Comparison of ENCODE assay signal across 12 cellular contexts in the genomic region with DNA sequence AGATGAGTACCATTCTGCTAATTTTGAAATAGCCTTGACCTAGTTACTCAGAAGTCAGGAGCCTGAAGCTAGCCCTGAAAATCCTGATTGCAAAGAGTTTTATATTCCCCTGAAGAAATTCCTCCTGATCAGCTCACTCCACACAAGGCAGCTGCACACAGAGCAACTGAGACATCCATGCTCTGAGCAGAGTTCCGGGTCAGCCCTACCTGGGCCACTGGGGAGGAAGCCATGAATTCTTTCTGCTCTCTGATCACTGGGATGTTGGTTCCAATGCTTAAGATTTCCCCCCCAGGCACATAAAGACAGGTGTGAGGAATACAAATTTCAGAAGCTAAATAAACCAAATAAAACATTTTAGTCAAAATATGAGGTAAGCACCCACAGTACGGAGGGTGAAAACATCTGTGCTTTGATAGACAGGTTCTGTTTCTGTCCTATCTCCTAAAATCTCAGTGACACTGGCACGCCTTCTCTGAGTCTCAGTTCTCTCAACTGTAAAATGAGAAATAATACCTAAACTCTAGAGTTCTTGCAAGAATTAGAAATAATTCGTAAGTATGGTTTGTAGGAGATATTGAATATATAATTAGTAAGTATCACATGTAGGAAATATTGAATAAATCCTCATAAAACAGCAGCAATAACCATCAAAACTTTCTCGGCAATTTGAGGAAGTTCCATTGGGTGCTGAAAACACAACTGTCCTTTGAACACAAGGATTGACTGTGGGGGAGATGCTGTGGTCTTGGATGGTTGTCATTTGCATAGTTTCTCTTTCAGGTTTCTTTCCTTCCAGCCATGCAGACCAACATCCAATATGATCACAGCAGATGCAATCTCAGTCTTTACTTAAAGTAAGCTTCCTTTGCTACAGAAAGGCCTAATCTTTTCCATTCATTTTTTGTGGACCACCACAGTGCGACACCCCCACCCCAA.
DNase-seq lines count a peak whose midpoint lies in the region; ATAC-seq and TF ChIP-seq lines count a peak whose summit lies in the region.
"Had no signal": no experiment of that assay in that cellular context is flagged by ENCODE, and none has a peak within 500 bp of the region (broad histone marks: within the 10 kb centered on the region; RNA-seq: fewer than 3 reads in every experiment).

No MANE protein-coding gene starts in this region.

- 78% methylated on average over 6 of the region's 6 CpGs for WGBS in right lobe of liver (ENCODE audit: insufficient coverage, low coverage, low lambda C conversion rate, missing lambda C conversion rate)

- no peaks in the 10 kb centered on the region for H3K36me3 ChIP-seq in right lobe of liver
- no peaks in the 10 kb centered on the region for H3K36me3 ChIP-seq in CD4-positive, alpha-beta memory T cell (ENCODE audit: insufficient read depth, low read length)

- no peak overlapping the region for H3K4me3 Mint-ChIP-seq in CD4-positive, alpha-beta memory T cell
- H3K4me3 Mint-ChIP-seq in activated CD4-positive, alpha-beta memory T cell treated with anti-CD3 and anti-CD28 coated beads for 36 hours, result no peak overlapping the region
- H3K4me3 Mint-ChIP-seq: stimulated activated naive CD8-positive, alpha-beta T cell treated with anti-CD3 and anti-CD28 coated beads, Interleukin-15, Interleukin-2, amounts not matched to agents 100 ng/mL and 50 ng/mL, for 24 hours had no signal

- CTCF ChIA-PET in CD4-positive, alpha-beta memory T cell (lab: Charles Lee; ENCODE audit: partially characterized antibody), result no interaction called here
- CTCF ChIA-PET in activated CD4-positive, alpha-beta memory T cell treated with anti-CD3 and anti-CD28 coated beads for 36 hours (lab: Charles Lee), result no interaction called here

- POLR2A ChIA-PET in CD4-positive, alpha-beta memory T cell (lab: Charles Lee; ENCODE audit: partially characterized antibody), result no interaction called here
- POLR2A ChIA-PET in activated CD4-positive, alpha-beta memory T cell treated with anti-CD3 and anti-CD28 coated beads for 36 hours (lab: Charles Lee), result no interaction called here

- intact Hi-C loops in right lobe of liver (cut with DNase I), result no loop called here
- intact Hi-C loops in CD4-positive, alpha-beta memory T cell (cut with micrococcal nuclease), result no loop called here
- intact Hi-C loops in activated CD4-positive, alpha-beta memory T cell treated with anti-CD3 and anti-CD28 coated beads for 36 hours (cut with micrococcal nuclease), result no loop called here

- peak overlapping the region in 2 of 3 donors; percentile 31 to 47 for H3K27ac ChIP-seq in right lobe of liver
- no peak overlapping the region for H3K27ac ChIP-seq in CD4-positive, alpha-beta memory T cell (ENCODE audit: low read depth, low read length)
- H3K27ac ChIP-seq: HL-60 had no signal

- H3K27me3 ChIP-seq in right lobe of liver, result no peaks in the 10 kb centered on the region
- H3K27me3 ChIP-seq in CD4-positive, alpha-beta memory T cell (ENCODE audit: insufficient read depth, low read length), result no peaks in the 10 kb centered on the region

- no peak overlapping the region for H3K4me3 ChIP-seq in right lobe of liver
- H3K4me3 ChIP-seq in CD4-positive, alpha-beta memory T cell (ENCODE audit: low read length in 2 of 2), result no peak overlapping the region

- DNase-seq in right lobe of liver (no peak), ecto neural progenitor cell (ENCODE audit: low spot score) (no peak)
- DNase-seq in CD4-positive, alpha-beta memory T cell, result no peak
- DNase-seq in activated CD8-positive, alpha-beta memory T cell treated with anti-CD3 and anti-CD28 coated beads, Interleukin-2, amount 50 U/mL, for 4 hours, result no peak
- no peak for DNase-seq in activated CD4-positive, alpha-beta memory T cell treated with anti-CD3 and anti-CD28 coated beads for 36 hours
- DNase-seq: left cardiac atrium, NCI-H2171 had no signal

- H3K9me3 Mint-ChIP-seq in CD4-positive, alpha-beta memory T cell, result no peaks in the 10 kb centered on the region
- no peaks in the 10 kb centered on the region for H3K9me3 Mint-ChIP-seq in activated CD4-positive, alpha-beta memory T cell treated with anti-CD3 and anti-CD28 coated beads for 36 hours
- H3K9me3 Mint-ChIP-seq: stimulated activated naive CD8-positive, alpha-beta T cell treated with anti-CD3 and anti-CD28 coated beads, Interleukin-15, Interleukin-2, amounts not matched to agents 100 ng/mL and 50 ng/mL, for 24 hours had no signal

- H3K36me3 Mint-ChIP-seq in CD4-positive, alpha-beta memory T cell, result no peaks in the 10 kb centered on the region
- no peaks in the 10 kb centered on the region for H3K36me3 Mint-ChIP-seq in activated CD4-positive, alpha-beta memory T cell treated with anti-CD3 and anti-CD28 coated beads for 36 hours

- H3K4me1 ChIP-seq in right lobe of liver, result peaks cover 0 to 18% (median 6%) of the 10 kb centered on the region in 4 donors
- H3K4me1 ChIP-seq in CD4-positive, alpha-beta memory T cell (ENCODE audit: insufficient read depth, low read length), result no peaks in the 10 kb centered on the region

- no peak for TF ChIP-seq POLR2A in right lobe of liver (IDR thresholded peaks at IDR 0.05)

- no peak overlapping the region for H3K27ac Mint-ChIP-seq in CD4-positive, alpha-beta memory T cell
- H3K27ac Mint-ChIP-seq in activated CD4-positive, alpha-beta memory T cell treated with anti-CD3 and anti-CD28 coated beads for 36 hours, result no peak overlapping the region
- H3K27ac Mint-ChIP-seq: stimulated activated naive CD8-positive, alpha-beta T cell treated with anti-CD3 and anti-CD28 coated beads, Interleukin-15, Interleukin-2, amounts not matched to agents 100 ng/mL and 50 ng/mL, for 24 hours had no signal

- no peaks in the 10 kb centered on the region for H3K27me3 Mint-ChIP-seq in CD4-positive, alpha-beta memory T cell
- no peaks in the 10 kb centered on the region for H3K27me3 Mint-ChIP-seq in activated CD4-positive, alpha-beta memory T cell treated with anti-CD3 and anti-CD28 coated beads for 36 hours
- H3K27me3 Mint-ChIP-seq: stimulated activated naive CD8-positive, alpha-beta T cell treated with anti-CD3 and anti-CD28 coated beads, Interleukin-15, Interleukin-2, amounts not matched to agents 100 ng/mL and 50 ng/mL, for 24 hours had no signal

- H3K9me3 ChIP-seq in right lobe of liver, result no peaks in the 10 kb centered on the region
- no peaks in the 10 kb centered on the region for H3K9me3 ChIP-seq in CD4-positive, alpha-beta memory T cell (ENCODE audit: control insufficient read depth in 1 of 2, low read length in 2 of 2)

- H3K4me1 Mint-ChIP-seq in CD4-positive, alpha-beta memory T cell, result no peaks in the 10 kb centered on the region
- H3K4me1 Mint-ChIP-seq in activated CD4-positive, alpha-beta memory T cell treated with anti-CD3 and anti-CD28 coated beads for 36 hours (ENCODE audit: low read depth), result no peaks in the 10 kb centered on the region

- ATAC-seq in GM18520 (IDR thresholded peaks at IDR 0.05; ENCODE audit: unreplicated experiment) (peak; percentile 80), GM21723 (IDR thresholded peaks at IDR 0.05; ENCODE audit: unreplicated experiment) (peak; percentile 96), HG03378 (IDR thresholded peaks at IDR 0.05; ENCODE audit: unreplicated experiment) (peak; percentile 96), right lobe of liver (peak in 2 of 4 donors; percentile 7 to 16)
- ATAC-seq: left cardiac atrium had no signal

- TF ChIP-seq CTCF in right lobe of liver (IDR thresholded peaks at IDR 0.05), result no peak
